21 cellular contexts compared by ENCODE assay signal in genomic region chr20:8874437-8874836, GRCh38.
"Had no signal": no experiment of that assay in that cellular context is flagged by ENCODE, and none has a peak within 500 bp of the region (broad histone marks: within the 10 kb centered on the region; RNA-seq: fewer than 3 reads in every experiment).

No MANE protein-coding gene starts in this region.

- ATAC-seq: effector memory CD8-positive, alpha-beta T cell; gastroesophageal sphincter; left cardiac atrium; lower lobe of right lung; natural killer cell; right cardiac atrium; stimulated activated effector memory CD8-positive, alpha-beta T cell treated with anti-CD3 and anti-CD28 coated beads, Interleukin-12 subunit alpha, Interleukin-12 subunit beta, amount 100 ng/mL, for 72 hours; stimulated activated naive CD8-positive, alpha-beta T cell treated with anti-CD3 and anti-CD28 coated beads, Interleukin-15, Interleukin-2, amounts not matched to agents 100 U/mL and 50 U/mL, for 24 hours had no signal

- H3K4me2 ChIP-seq: smooth muscle cell had no signal

- H3K27ac ChIP-seq: epithelial cell of prostate, esophagus muscularis mucosa, gastroesophageal sphincter, left ventricle myocardium inferior, lower lobe of right lung, ovary, suprapubic skin, thyroid gland, uterus had no signal

- H3K4me1 ChIP-seq: left ventricle myocardium inferior, lower lobe of right lung, suprapubic skin, thyroid gland, uterus had no signal

- H3K9me3 ChIP-seq: esophagus muscularis mucosa, gastroesophageal sphincter, left ventricle myocardium inferior, lower lobe of right lung, ovary, suprapubic skin, thyroid gland, uterus had no signal

- FAIRE-seq: keratinocyte had no signal

- H3K36me3 ChIP-seq: esophagus muscularis mucosa, gastroesophageal sphincter, left ventricle myocardium inferior, lower lobe of right lung, ovary, suprapubic skin, thyroid gland, uterus had no signal

- H3K4me3 ChIP-seq: esophagus muscularis mucosa, gastroesophageal sphincter, left ventricle myocardium inferior, lower lobe of right lung, ovary, smooth muscle cell, suprapubic skin, thyroid gland, uterus had no signal

- DNase-seq: effector memory CD8-positive, alpha-beta T cell; foreskin fibroblast; glutamatergic neuron; left cardiac atrium; left ventricle myocardium inferior; lower lobe of right lung; natural killer cell; ovary; right cardiac atrium; stimulated activated CD4-positive, alpha-beta T cell treated with anti-CD3 and anti-CD28 coated beads, Interleukin-4, amount 100 ng/mL, for 1 hour; stimulated activated CD8-positive, alpha-beta memory T cell treated with anti-CD3 and anti-CD28 coated beads, Interleukin-4, amount 100 ng/mL, for 48 hours; stimulated activated naive CD8-positive, alpha-beta T cell treated with anti-CD3 and anti-CD28 coated beads, Interleukin-15, Interleukin-2, amounts not matched to agents 100 U/mL and 50 U/mL, for 24 hours; thyroid gland; uterus had no signal

- H3K27me3 ChIP-seq: esophagus muscularis mucosa, gastroesophageal sphincter, ovary, suprapubic skin, thyroid gland, uterus had no signal
